In genomic region chr17:40067710-40068109, GRCh38 we compare ENCODE assay signal across 1 cellular context.
TF ChIP-seq lines count a peak whose summit lies in the region.

No MANE protein-coding gene starts in this region.

TF ChIP-seq in GM12878, 131 proteins besides CTCF, POLR2A, EP300 and RAD21:
- TF ChIP-seq EED (IDR thresholded peaks at IDR 0.05; ENCODE audit: low read depth) (no peak), FOS (IDR thresholded peaks at IDR 0.05; ENCODE audit: borderline replicate concordance, extremely low read depth, insufficient read length) (no peak), BACH1 (IDR thresholded peaks at IDR 0.05; ENCODE audit: borderline replicate concordance) (no peak), IRF4 (IDR thresholded peaks at IDR 0.05; ENCODE audit: low read depth, low read length) (no peak)
